In genomic region chr2:84459028-84459943, GRCh38 we compare ENCODE assay signal across 8 cellular contexts. TPM values are rescaled to one million over a fixed set of nuclear protein-coding genes. Genes with fewer than 3 reads are reported as not detected.
DNase-seq lines count a peak whose midpoint lies in the region; ATAC-seq and TF ChIP-seq lines count a peak whose summit lies in the region.

TSS of gene SUCLG1 (minus strand) at chr2:84459280. CDS start at chr2:84459269, 11 bp downstream.

- H4K12ac ChIP-seq in trophoblast cell (ENCODE audit: low read depth, low read length), result peak within 1 kb of the TSS; percentile 51

- peak; percentile 92 for TF ChIP-seq POLR2A in transverse colon (IDR thresholded peaks at IDR 0.05)

- peak within 1 kb of the TSS; percentile 87 for H3K27ac ChIP-seq in cardiac muscle cell
- H3K27ac ChIP-seq in trophoblast cell (ENCODE audit: low read depth, low read length), result no peak within 1 kb of the TSS
- H3K27ac ChIP-seq in transverse colon, result peak within 1 kb of the TSS; percentile 88 to 97 (median 94)

- H3K36me3 ChIP-seq in cardiac muscle cell (no peaks in the 10 kb centered on the region), trophoblast cell (ENCODE audit: control insufficient read depth in 1 of 2, insufficient read depth in 2 of 2, low read length in 2 of 2) (no peaks in the 10 kb centered on the region), transverse colon (no peaks in the 10 kb centered on the region)

- no peak within 1 kb of the TSS for H3K23ac ChIP-seq in trophoblast cell (ENCODE audit: low read length)

- DNase-seq in GM12865 (ENCODE audit: low read depth) (peak; percentile 90), NCI-H1417 treated with DMSO at 0.1 percent for 48 hours (lab: John Stamatoyannopoulos, UW) (peak; percentile 62), SW480 (ENCODE audit: low spot score) (peak; percentile 87), cardiac muscle cell (ENCODE audit: low read depth in 1 of 2, low spot score in 1 of 2) (peak; percentile 87 to 89), trophoblast cell (peak; percentile 80 to 85), transverse colon (peak; percentile 90)
- peak; percentile 82 for DNase-seq in activated naive CD8-positive, alpha-beta T cell treated with anti-CD3 and anti-CD28 coated beads, Interleukin-2, amount 50 U/mL, for 24 hours

- no peak for TF ChIP-seq CTCF in GM12865 (IDR thresholded peaks at IDR 0.05; ENCODE audit: insufficient read depth, low read depth, low read length, missing control alignments)
- no peak for TF ChIP-seq CTCF in cardiac muscle cell (IDR thresholded peaks at IDR 0.05; ENCODE audit: low read depth, low read length)
- peak in 1 of 5 experiments; percentile 14 for TF ChIP-seq CTCF in transverse colon (IDR thresholded peaks at IDR 0.05)

- H4K8ac ChIP-seq in trophoblast cell (ENCODE audit: low read depth, low read length), result peak within 1 kb of the TSS; percentile 78

- peak within 1 kb of the TSS; percentile 50 for H3K4ac ChIP-seq in trophoblast cell (ENCODE audit: low read depth, low read length)

- H2BK12ac ChIP-seq in trophoblast cell (ENCODE audit: low read length), result no peak within 1 kb of the TSS

- no peaks in the 10 kb centered on the region for H3K9me3 Mint-ChIP-seq in activated naive CD8-positive, alpha-beta T cell treated with anti-CD3 and anti-CD28 coated beads, Interleukin-2, amount 50 U/mL, for 24 hours

- peaks cover 48% of the 10 kb centered on the region for H3K4me1 Mint-ChIP-seq in activated naive CD8-positive, alpha-beta T cell treated with anti-CD3 and anti-CD28 coated beads, Interleukin-2, amount 50 U/mL, for 24 hours

- H3K27me3 Mint-ChIP-seq in activated naive CD8-positive, alpha-beta T cell treated with anti-CD3 and anti-CD28 coated beads, Interleukin-2, amount 50 U/mL, for 24 hours, result no peaks in the 10 kb centered on the region

- peak within 1 kb of the TSS; percentile 79 for H2AFZ ChIP-seq in trophoblast cell (ENCODE audit: insufficient read depth, low read length, poor library complexity)

- peak within 1 kb of the TSS; percentile 57 for H4K91ac ChIP-seq in trophoblast cell (ENCODE audit: low read depth, low read length)

- peak within 1 kb of the TSS; percentile 88 for H3K9ac ChIP-seq in trophoblast cell (ENCODE audit: low read length)

- H3K27ac Mint-ChIP-seq in activated naive CD8-positive, alpha-beta T cell treated with anti-CD3 and anti-CD28 coated beads, Interleukin-2, amount 50 U/mL, for 24 hours, result peak within 1 kb of the TSS; percentile 100

- WGBS in trophoblast cell (ENCODE audit: extremely low coverage, insufficient coverage, insufficient read length), result no CpG with 5 or more reads among the region's 57 CpGs
- 0 to 2% methylated on average over 16 to 57 of the region's 57 CpGs for WGBS in transverse colon (ENCODE audit: low coverage in 1 of 2), 2 donors

- H3K9me3 ChIP-seq in cardiac muscle cell (ENCODE audit: low read depth) (no peaks in the 10 kb centered on the region), trophoblast cell (ENCODE audit: insufficient read depth, low read depth, low read length) (peaks cover 2% of the 10 kb centered on the region), transverse colon (no peaks in the 10 kb centered on the region)

- peak within 1 kb of the TSS; percentile 74 for H2BK5ac ChIP-seq in trophoblast cell (ENCODE audit: low read depth, low read length, poor library complexity)

- peak; percentile 93 for ATAC-seq in HG02763 (IDR thresholded peaks at IDR 0.05; ENCODE audit: unreplicated experiment)
- peak; percentile 93 for ATAC-seq in activated naive CD8-positive, alpha-beta T cell treated with anti-CD3 and anti-CD28 coated beads, Interleukin-2, amount 50 U/mL, for 24 hours

- peak within 1 kb of the TSS; percentile 93 for H3K4me3 Mint-ChIP-seq in activated naive CD8-positive, alpha-beta T cell treated with anti-CD3 and anti-CD28 coated beads, Interleukin-2, amount 50 U/mL, for 24 hours

- no peaks in the 10 kb centered on the region for H3K27me3 ChIP-seq in cardiac muscle cell
- no peaks in the 10 kb centered on the region for H3K27me3 ChIP-seq in trophoblast cell (ENCODE audit: insufficient read depth, low read length)
- H3K27me3 ChIP-seq in transverse colon, result no peaks in the 10 kb centered on the region

- intact Hi-C loops in transverse colon (cut with DNase I; ENCODE audit: low total_unique reads), result no loop called here

- H2AK5ac ChIP-seq in trophoblast cell (ENCODE audit: low read length), result no peak within 1 kb of the TSS

- peak within 1 kb of the TSS; percentile 67 for H3K18ac ChIP-seq in trophoblast cell (ENCODE audit: low read length)

- H3K36me3 Mint-ChIP-seq in activated naive CD8-positive, alpha-beta T cell treated with anti-CD3 and anti-CD28 coated beads, Interleukin-2, amount 50 U/mL, for 24 hours (ENCODE audit: low read depth), result peaks cover 9% of the 10 kb centered on the region

- peaks cover 3% of the 10 kb centered on the region for H3K79me1 ChIP-seq in trophoblast cell (ENCODE audit: low read length)

- in situ Hi-C loops in transverse colon (cut with MboI; ENCODE audit: low pct_ligation_motif_present in 1 of 4, low pct_unique_long_range_greater_than_20kb in 1 of 4, low sequenced_read_pairs in 3 of 4), result no loop called here

- H3K4me2 ChIP-seq in trophoblast cell (ENCODE audit: low read length), result peak within 1 kb of the TSS; percentile 74

- no peak within 1 kb of the TSS for H2BK120ac ChIP-seq in trophoblast cell (ENCODE audit: insufficient read depth, low read length, poor library complexity)

- H3K4me1 ChIP-seq in cardiac muscle cell (ENCODE audit: low read depth) (peaks cover 7% of the 10 kb centered on the region), trophoblast cell (ENCODE audit: control insufficient read depth in 1 of 2, insufficient read depth in 2 of 2, low read length in 2 of 2) (peaks cover 0 to 3% of the 10 kb centered on the region in 2 experiments), transverse colon (peaks cover 12 to 39% (median 32%) of the 10 kb centered on the region in 4 donors)

- no peak for TF ChIP-seq EP300 in transverse colon (IDR thresholded peaks at IDR 0.05; ENCODE audit: low read depth)

- H3K4me3 ChIP-seq in GM12865 (ENCODE audit: low read depth, low read length), result peak within 1 kb of the TSS; percentile 89
- H3K4me3 ChIP-seq in cardiac muscle cell, result peak within 1 kb of the TSS; percentile 68
- peak within 1 kb of the TSS; percentile 92 for H3K4me3 ChIP-seq in trophoblast cell (ENCODE audit: low read depth, low read length)
- peak within 1 kb of the TSS; percentile 73 to 95 (median 94) for H3K4me3 ChIP-seq in transverse colon

- peak within 1 kb of the TSS; percentile 65 for H3K14ac ChIP-seq in trophoblast cell (ENCODE audit: low read length)

- peaks cover 5% of the 10 kb centered on the region for H3K79me2 ChIP-seq in trophoblast cell (ENCODE audit: control insufficient read depth, insufficient read depth, low read length, poor library complexity)

RNA-seq across cellular contexts. Expression of gene SUCLG1, which starts in this region (rescaled TPM):
- 56.4 and 90.8 TPM in 2 replicates for total RNA-seq in cardiac muscle cell
- polyA plus RNA-seq in cardiac muscle cell, result 158 TPM in 2 replicates
- 48.3 and 48.5 TPM in 2 replicates for polyA plus RNA-seq in trophoblast cell (2013)
- total RNA-seq in transverse colon, result 100 to 1,000 TPM in 3 of 4 donors, 10 to 100 TPM in 1; 55.4 to 199 (median 127) TPM
